Comparison of ENCODE assay signal across 13 cellular contexts in the genomic region with DNA sequence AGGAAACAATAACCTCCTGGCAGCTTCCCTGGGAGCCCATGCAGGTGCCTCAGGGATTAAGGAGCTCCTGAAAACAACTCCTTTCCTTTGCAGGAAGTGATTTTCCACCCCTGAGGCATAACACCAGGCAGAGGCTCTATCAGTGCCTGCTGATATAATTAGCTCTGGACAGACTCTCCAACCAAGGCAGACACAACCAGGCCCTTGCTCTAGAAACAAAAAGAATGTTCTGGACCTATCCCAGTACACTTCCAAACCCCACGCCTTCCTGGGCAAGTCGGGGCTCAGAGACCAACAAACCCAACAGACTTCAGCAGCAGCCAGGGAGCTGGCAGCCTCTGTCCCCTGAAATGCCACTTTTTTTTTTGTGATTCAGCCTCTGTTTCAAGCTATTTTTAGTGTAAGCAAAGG.
A peak's percentile ranks its signal among the peaks of the same experiment; 100 is the strongest.
DNase-seq lines count a peak whose midpoint lies in the region; ATAC-seq and TF ChIP-seq lines count a peak whose summit lies in the region.
"Had no signal": no experiment of that assay in that cellular context is flagged by ENCODE, and none has a peak within 500 bp of the region (broad histone marks: within the 10 kb centered on the region; RNA-seq: fewer than 3 reads in every experiment).

No MANE protein-coding gene starts in this region.

- H4K5ac ChIP-seq in IMR-90 (ENCODE audit: low read depth, low read length), result peak overlapping the region; percentile 33; the same call in 1 of the 2 replicates

- H3K36me3 ChIP-seq in IMR-90 (ENCODE audit: control insufficient read depth, insufficient read depth, low read length) (no peaks in the 10 kb centered on the region), breast epithelium (no peaks in the 10 kb centered on the region), hepatocyte (replicated peaks; ENCODE audit: insufficient read depth, low read depth) (no peaks in the 10 kb centered on the region), stomach (no peaks in the 10 kb centered on the region)

- peaks cover 3% of the 10 kb centered on the region for H3K79me2 ChIP-seq in hepatocyte

- TF ChIP-seq RAD21 in IMR-90 (IDR thresholded peaks at IDR 0.05; ENCODE audit: low read length), result no peak

- peak overlapping the region; percentile 87; the same call in 2 of the 3 replicates for H2BK15ac ChIP-seq in IMR-90 (ENCODE audit: low read depth, low read length)

- peaks cover 36% of the 10 kb centered on the region for H3K9me1 ChIP-seq in IMR-90 (ENCODE audit: insufficient read depth, low read length)

- dilution Hi-C loops in IMR-90 (cut with HindIII; ENCODE audit: low sequenced_read_pairs, unreplicated experiment), result no loop called here

- peaks cover 2% of the 10 kb centered on the region for H3K27me3 Mint-ChIP-seq in activated CD8-positive, alpha-beta T cell treated with anti-CD3 and anti-CD28 coated beads, Interleukin-2, amount 10 ng/mL, durations not matched to agents 7 days and 5 days (ENCODE audit: low read depth)

- peak overlapping the region; percentile 84 for H2BK5ac ChIP-seq in IMR-90 (ENCODE audit: low read depth, low read length, poor library complexity, severe bottlenecking)

- H3K27me3 ChIP-seq in IMR-90 (ENCODE audit: control insufficient read depth, insufficient read depth, low read length) (no peaks in the 10 kb centered on the region), breast epithelium (no peaks in the 10 kb centered on the region), hepatocyte (no peaks in the 10 kb centered on the region), stomach (no peaks in the 10 kb centered on the region)

- in situ Hi-C loops in IMR-90 (cut with MboI; ENCODE audit: low sequenced_read_pairs), result loop anchor here (10.0 kb wide), 1 partner anchor 216 kb away; no protein-coding TSS in a partner anchor

- peak overlapping the region; percentile 82 for H4K91ac ChIP-seq in IMR-90 (ENCODE audit: insufficient read depth, low read depth, low read length)

- peaks cover 12% of the 10 kb centered on the region for H3K4me1 Mint-ChIP-seq in activated CD8-positive, alpha-beta T cell treated with anti-CD3 and anti-CD28 coated beads, Interleukin-2, amount 10 ng/mL, durations not matched to agents 7 days and 5 days (ENCODE audit: low read depth)

- peaks cover 0 to 30% of the 10 kb centered on the region in 2 experiments; a peak in 2 of 4 replicates for H3K79me1 ChIP-seq in IMR-90 (ENCODE audit: low read depth in 1 of 2, low read length in 2 of 2)

- H2AFZ ChIP-seq in IMR-90 (replicated peaks; ENCODE audit: low read length, poor library complexity), result peak overlapping the region; percentile 76
- no peak overlapping the region for H2AFZ ChIP-seq in hepatocyte

- intact Hi-C loops in IMR-90 (cut with micrococcal nuclease), result loop anchor here (5.0 to 10.0 kb wide), 4 partner anchors 138 to 367 kb away; no protein-coding TSS in a partner anchor
- intact Hi-C loops in breast epithelium (cut with DNase I; ENCODE audit: low total_unique reads), result no loop called here
- intact Hi-C loops in stomach (cut with DNase I; ENCODE audit: low total_unique reads), result no loop called here

- H3K27ac Mint-ChIP-seq in activated CD8-positive, alpha-beta T cell treated with anti-CD3 and anti-CD28 coated beads, Interleukin-2, amount 10 ng/mL, durations not matched to agents 7 days and 5 days, result no peak overlapping the region

- peak overlapping the region; percentile 93 for H2AK5ac ChIP-seq in IMR-90 (ENCODE audit: low read depth, low read length)

- H3K18ac ChIP-seq in IMR-90 (ENCODE audit: low read depth, low read length), result peak overlapping the region; percentile 27; the same call in 1 of the 2 replicates

- no peaks in the 10 kb centered on the region for H3K36me3 Mint-ChIP-seq in activated CD8-positive, alpha-beta T cell treated with anti-CD3 and anti-CD28 coated beads, Interleukin-2, amount 10 ng/mL, durations not matched to agents 7 days and 5 days (ENCODE audit: low read depth)

- H2BK120ac ChIP-seq in IMR-90 (ENCODE audit: low read depth, low read length), result peak overlapping the region; percentile 96

- H3K56ac ChIP-seq in IMR-90 (ENCODE audit: extremely low read depth, insufficient read depth, low read length), result peak overlapping the region; percentile 74

- ATAC-seq in IMR-90 (ENCODE audit: low read depth) (no peak), GM19324 (IDR thresholded peaks at IDR 0.05; ENCODE audit: low FRiP score, unreplicated experiment) (no peak), GM18867 (IDR thresholded peaks at IDR 0.05; ENCODE audit: unreplicated experiment) (no peak)
- ATAC-seq in activated CD8-positive, alpha-beta T cell treated with anti-CD3 and anti-CD28 coated beads, Interleukin-2, amount 10 ng/mL, durations not matched to agents 7 days and 5 days, result no peak

- WGBS in IMR-90 (ENCODE audit: extremely low coverage in 2 of 2, insufficient read length in 1 of 2), 2 experiments, result no CpG with 5 or more reads among the region's 2 CpGs
- 65% methylated on average over 2 of the region's 2 CpGs for WGBS in hepatocyte (ENCODE audit: low lambda C conversion rate, missing lambda C conversion rate)
- 19 to 51% (median 36%) methylated on average over 2 of the region's 2 CpGs for WGBS in stomach, 5 donors

- H3K9me2 ChIP-seq in hepatocyte (replicated peaks; ENCODE audit: insufficient read depth), result no peaks in the 10 kb centered on the region

- H3K4me2 ChIP-seq in IMR-90 (ENCODE audit: low read depth, low read length) (no peak overlapping the region), hepatocyte (no peak overlapping the region)

- H4K20me1 ChIP-seq in IMR-90 (ENCODE audit: insufficient read depth, low read length) (peaks cover 4% of the 10 kb centered on the region; the same call in 1 of the 2 replicates), hepatocyte (ENCODE audit: insufficient read depth, poor library complexity, severe bottlenecking) (no peaks in the 10 kb centered on the region)

- POLR2A ChIA-PET in IMR-90 (lab: Charles Lee; ENCODE audit: unreplicated experiment), result interaction anchor here (0.6 kb wide), 1 partner anchor 35 kb away, joined by 3 read pairs; no protein-coding TSS in a partner anchor
- POLR2A ChIA-PET in activated CD8-positive, alpha-beta T cell treated with anti-CD3 and anti-CD28 coated beads, Interleukin-2, amount 10 ng/mL, durations not matched to agents 7 days and 5 days (lab: Charles Lee), result no interaction called here

- H3K23ac ChIP-seq in IMR-90 (ENCODE audit: low read depth, low read length), result peak overlapping the region; percentile 15

- H2AK9ac ChIP-seq in IMR-90 (replicated peaks; ENCODE audit: low read depth, low read length, poor library complexity), result peak overlapping the region; percentile 82

- no peaks in the 10 kb centered on the region for H3K9me3 Mint-ChIP-seq in activated CD8-positive, alpha-beta T cell treated with anti-CD3 and anti-CD28 coated beads, Interleukin-2, amount 10 ng/mL, durations not matched to agents 7 days and 5 days (ENCODE audit: insufficient read depth)

- peaks cover 26% of the 10 kb centered on the region for H3K4me1 ChIP-seq in IMR-90 (ENCODE audit: control insufficient read depth, insufficient read depth, low read length)
- no peaks in the 10 kb centered on the region for H3K4me1 ChIP-seq in breast epithelium
- peaks cover 29% of the 10 kb centered on the region for H3K4me1 ChIP-seq in hepatocyte (ENCODE audit: insufficient read depth)
- H3K4me1 ChIP-seq in stomach, result peaks cover 5 to 67% (median 32%) of the 10 kb centered on the region in 4 donors

- peak overlapping the region; percentile 17; the same call in 1 of the 2 replicates for H3K27ac ChIP-seq in IMR-90 (ENCODE audit: insufficient read depth, low read length)
- peak overlapping the region; percentile 65 to 76 for H3K27ac ChIP-seq in breast epithelium
- peak overlapping the region; percentile 57 for H3K27ac ChIP-seq in hepatocyte
- H3K27ac ChIP-seq in stomach, result peak overlapping the region in 3 of 5 donors; percentile 22 to 70 (median 69)

- H3K4me3 ChIP-seq in IMR-90 (ENCODE audit: insufficient read depth, low read depth, low read length) (no peak overlapping the region), breast epithelium (no peak overlapping the region), hepatocyte (no peak overlapping the region), stomach (no peak overlapping the region)
- H3K4me3 ChIP-seq: lung had no signal

- TF ChIP-seq POLR2A in IMR-90 (IDR thresholded peaks at IDR 0.05; ENCODE audit: low read depth, low read length), result no peak
- TF ChIP-seq POLR2A in breast epithelium (IDR thresholded peaks at IDR 0.05), result no peak
- no peak for TF ChIP-seq POLR2A in stomach (IDR thresholded peaks at IDR 0.05)

- H3K14ac ChIP-seq in IMR-90 (replicated peaks; ENCODE audit: low read depth, low read length), result peak overlapping the region; percentile 91

- H3K4ac ChIP-seq in IMR-90 (ENCODE audit: low read depth, low read length), result peak overlapping the region; percentile 90

- H3K4me3 Mint-ChIP-seq in activated CD8-positive, alpha-beta T cell treated with anti-CD3 and anti-CD28 coated beads, Interleukin-2, amount 10 ng/mL, durations not matched to agents 7 days and 5 days, result no peak overlapping the region

- no peak overlapping the region; the same call in 1 of the 2 replicates for H3K9ac ChIP-seq in IMR-90 (ENCODE audit: low read depth, low read length)

- DNase-seq in IMR-90 (no peak), breast epithelium (ENCODE audit: low spot score in 2 of 2) (peak in 1 of 2 donors; percentile 53), hepatocyte (ENCODE audit: low spot score) (no peak), stomach (no peak), mesenteric fat pad (ENCODE audit: low spot score) (no peak)
- DNase-seq in activated CD8-positive, alpha-beta T cell treated with anti-CD3 and anti-CD28 coated beads, Interleukin-2, amount 10 ng/mL, durations not matched to agents 7 days and 5 days, result no peak
- DNase-seq: activated CD4-positive, alpha-beta T cell treated with anti-CD3 and anti-CD28 coated beads, Interleukin-2, amount 50 U/mL, for 48 hours; activated naive CD4-positive, alpha-beta T cell; hippocampal formation; NCI-H146 had no signal

- no peak for TF ChIP-seq CTCF in IMR-90 (conservative IDR thresholded peaks at IDR 0.05; ENCODE audit: low read depth, low read length)
- no peak for TF ChIP-seq CTCF in breast epithelium (IDR thresholded peaks at IDR 0.05)
- no peak for TF ChIP-seq CTCF in hepatocyte (IDR thresholded peaks at IDR 0.05; ENCODE audit: poor library complexity)
- no peak for TF ChIP-seq CTCF in stomach (IDR thresholded peaks at IDR 0.05)

- CTCF ChIA-PET in IMR-90 (lab: Yijun Ruan, JAX), result interaction anchor here (2.0 kb wide), 1 partner anchor 38 kb away, joined by 5 read pairs; no protein-coding TSS in a partner anchor
- CTCF ChIA-PET in activated CD8-positive, alpha-beta T cell treated with anti-CD3 and anti-CD28 coated beads, Interleukin-2, amount 10 ng/mL, durations not matched to agents 7 days and 5 days (lab: Charles Lee), result interaction anchor here (0.9 kb wide), 3 partner anchors 225 to 322 kb away, joined by 3 read pairs; no protein-coding TSS in a partner anchor

- H4K8ac ChIP-seq in IMR-90 (ENCODE audit: low read depth in 2 of 2, low read length in 2 of 2), result peak overlapping the region; percentile 43 to 90

- BruUV-seq in IMR-90 (replicated peaks; lab: Mats Ljungman, UMichigan), result no TSS peak

- TF ChIP-seq EP300 in stomach (IDR thresholded peaks at IDR 0.05), result no peak

- peak overlapping the region; percentile 90 for H2BK20ac ChIP-seq in IMR-90 (ENCODE audit: low read depth, low read length)

- H3K9me3 ChIP-seq in IMR-90 (ENCODE audit: control insufficient read depth, insufficient read depth, low read length), result no peaks in the 10 kb centered on the region
- no peaks in the 10 kb centered on the region for H3K9me3 ChIP-seq in breast epithelium
- H3K9me3 ChIP-seq in hepatocyte (ENCODE audit: low read depth), result no peaks in the 10 kb centered on the region
- H3K9me3 ChIP-seq in stomach, result no peaks in the 10 kb centered on the region

Comparison
In these comparisons a context has a peak if more than half of its experiments do, and no peak if none do; other contexts are left out.
1. H3K27ac ChIP-seq: peak in every context shown above with its lines; median percentile 70 in breast epithelium; 69 in stomach; 57 in hepatocyte; 17 in IMR-90.